12 cellular contexts compared by ENCODE assay signal in genomic region chr1:12309783-12310742, GRCh38.
DNase-seq lines count a peak whose midpoint lies in the region; TF ChIP-seq lines count a peak whose summit lies in the region.
"Had no signal": no experiment of that assay in that cellular context is flagged by ENCODE, and none has a peak within 500 bp of the region (broad histone marks: within the 10 kb centered on the region; RNA-seq: fewer than 3 reads in every experiment).

No MANE protein-coding gene starts in this region.

- intact Hi-C loops in activated naive CD4-positive, alpha-beta T cell treated with anti-CD3 and anti-CD28 coated beads for 36 hours (cut with micrococcal nuclease), result no loop called here
- intact Hi-C loops in vagina (cut with DNase I), result loop anchor here (10.0 kb wide), 4 partner anchors 135 to 345 kb away; partner anchors contain the start of gene DHRS3
- intact Hi-C loops in activated T-helper 1 cell treated with anti-CD3 and anti-CD28 coated beads, Interleukin-12 subunit alpha, Interleukin-12 subunit beta, Interleukin-2, Interleukin-4 antibody, amounts not matched to agents 30 ng/mL and 10 ng/mL and 1 ng/mL, durations not matched to agents 14 hours and 24 hours and 36 hours (cut with micrococcal nuclease), result no loop called here

- no peak for DNase-seq in activated naive CD4-positive, alpha-beta T cell treated with anti-CD3 and anti-CD28 coated beads for 36 hours
- no peak for DNase-seq in activated naive CD4-positive, alpha-beta T cell (lab: John Stamatoyannopoulos, UW)
- DNase-seq in fibroblast of lung (ENCODE audit: low read depth in 2 of 2) (peak; percentile 69 to 79), vagina (ENCODE audit: extremely low spot score in 2 of 2) (no peak), NCI-H510A treated with DMSO at 0.1 percent for 48 hours (lab: John Stamatoyannopoulos, UW) (no peak), RPMI8226 (no peak)
- no peak for DNase-seq in activated T-helper 1 cell treated with anti-CD3 and anti-CD28 coated beads, Interleukin-12 subunit alpha, Interleukin-12 subunit beta, Interleukin-2, Interleukin-4 antibody, amounts not matched to agents 30 ng/mL and 10 ng/mL and 1 ng/mL, durations not matched to agents 14 hours and 24 hours and 36 hours (ENCODE audit: low spot score)
- DNase-seq: ACHN; effector memory CD4-positive, alpha-beta T cell; NCI-H187 had no signal

- H3K9me3 ChIP-seq in fibroblast of lung (ENCODE audit: control insufficient read depth, insufficient read depth, low read depth, low read length) (no peaks in the 10 kb centered on the region), vagina (no peaks in the 10 kb centered on the region)
- H3K9me3 ChIP-seq: SJSA1 had no signal

- peaks cover 32% of the 10 kb centered on the region for H3K36me3 Mint-ChIP-seq in activated naive CD4-positive, alpha-beta T cell treated with anti-CD3 and anti-CD28 coated beads for 36 hours (ENCODE audit: low read depth)
- peaks cover 60% of the 10 kb centered on the region for H3K36me3 Mint-ChIP-seq in nephron (ENCODE audit: low read depth)
- peaks cover 45% of the 10 kb centered on the region for H3K36me3 Mint-ChIP-seq in activated T-helper 1 cell treated with anti-CD3 and anti-CD28 coated beads, Interleukin-12 subunit alpha, Interleukin-12 subunit beta, Interleukin-2, Interleukin-4 antibody, amounts not matched to agents 30 ng/mL and 10 ng/mL and 1 ng/mL, durations not matched to agents 14 hours and 24 hours and 36 hours (ENCODE audit: low read depth)

- CTCF ChIA-PET in activated naive CD4-positive, alpha-beta T cell treated with anti-CD3 and anti-CD28 coated beads for 36 hours (lab: Charles Lee), result interaction anchor here (0.7 to 1.7 kb wide), 4 partner anchors 140 to 349 kb away, joined by 3 to 5 read pairs (median 5); no protein-coding TSS in a partner anchor

- H3K27me3 Mint-ChIP-seq in activated naive CD4-positive, alpha-beta T cell treated with anti-CD3 and anti-CD28 coated beads for 36 hours (ENCODE audit: low read depth), result no peaks in the 10 kb centered on the region
- H3K27me3 Mint-ChIP-seq in nephron (ENCODE audit: low read depth), result no peaks in the 10 kb centered on the region
- no peaks in the 10 kb centered on the region for H3K27me3 Mint-ChIP-seq in activated T-helper 1 cell treated with anti-CD3 and anti-CD28 coated beads, Interleukin-12 subunit alpha, Interleukin-12 subunit beta, Interleukin-2, Interleukin-4 antibody, amounts not matched to agents 30 ng/mL and 10 ng/mL and 1 ng/mL, durations not matched to agents 14 hours and 24 hours and 36 hours (ENCODE audit: insufficient read depth)

- no peak overlapping the region for H3K9ac ChIP-seq in fibroblast of lung (ENCODE audit: insufficient read depth, low read length)

- no peaks in the 10 kb centered on the region for H3K9me3 Mint-ChIP-seq in activated naive CD4-positive, alpha-beta T cell treated with anti-CD3 and anti-CD28 coated beads for 36 hours
- peaks cover 10% of the 10 kb centered on the region for H3K9me3 Mint-ChIP-seq in nephron
- H3K9me3 Mint-ChIP-seq in activated T-helper 1 cell treated with anti-CD3 and anti-CD28 coated beads, Interleukin-12 subunit alpha, Interleukin-12 subunit beta, Interleukin-2, Interleukin-4 antibody, amounts not matched to agents 30 ng/mL and 10 ng/mL and 1 ng/mL, durations not matched to agents 14 hours and 24 hours and 36 hours, result no peaks in the 10 kb centered on the region

- H2AFZ ChIP-seq in fibroblast of lung (ENCODE audit: low read length), result no peak overlapping the region

- H3K79me2 ChIP-seq in fibroblast of lung (ENCODE audit: control insufficient read depth, insufficient read depth, low read length), result no peaks in the 10 kb centered on the region

- no peaks in the 10 kb centered on the region for H3K27me3 ChIP-seq in fibroblast of lung (ENCODE audit: control insufficient read depth, insufficient read depth, low read length)
- H3K27me3 ChIP-seq in vagina, result no peaks in the 10 kb centered on the region
- H3K27me3 ChIP-seq: SJSA1 had no signal

- no peak overlapping the region for H3K27ac ChIP-seq in fibroblast of lung (ENCODE audit: insufficient read depth, low read length)
- peak overlapping the region; percentile 75 for H3K27ac ChIP-seq in vagina
- H3K27ac ChIP-seq: SJSA1 had no signal

- H3K4me1 ChIP-seq in fibroblast of lung (ENCODE audit: control insufficient read depth, extremely low read depth, insufficient read depth, low read length), result no peaks in the 10 kb centered on the region
- peaks cover 37% of the 10 kb centered on the region for H3K4me1 ChIP-seq in vagina
- H3K4me1 ChIP-seq: SJSA1 had no signal

- H3K4me3 ChIP-seq in fibroblast of lung (replicated peaks in 1 of 4; ENCODE audit: control extremely low read depth in 1 of 4, insufficient read depth in 1 of 4, low read depth in 3 of 4, low read length in 4 of 4) (no peak overlapping the region), vagina (no peak overlapping the region)
- H3K4me3 ChIP-seq: SJSA1 had no signal

- H4K20me1 ChIP-seq in fibroblast of lung (ENCODE audit: control insufficient read depth, extremely low read depth, insufficient read depth, low read length), result no peaks in the 10 kb centered on the region

- H3K4me1 Mint-ChIP-seq in activated naive CD4-positive, alpha-beta T cell treated with anti-CD3 and anti-CD28 coated beads for 36 hours (ENCODE audit: low read depth), result no peaks in the 10 kb centered on the region
- peaks cover 14% of the 10 kb centered on the region for H3K4me1 Mint-ChIP-seq in nephron
- peaks cover 5% of the 10 kb centered on the region for H3K4me1 Mint-ChIP-seq in activated T-helper 1 cell treated with anti-CD3 and anti-CD28 coated beads, Interleukin-12 subunit alpha, Interleukin-12 subunit beta, Interleukin-2, Interleukin-4 antibody, amounts not matched to agents 30 ng/mL and 10 ng/mL and 1 ng/mL, durations not matched to agents 14 hours and 24 hours and 36 hours (ENCODE audit: low read depth)

- peaks cover 6% of the 10 kb centered on the region for H3K36me3 ChIP-seq in fibroblast of lung (ENCODE audit: control insufficient read depth, insufficient read depth, low read length)
- H3K36me3 ChIP-seq in vagina, result peaks cover 0 to 73% of the 10 kb centered on the region in 2 donors

- TF ChIP-seq CTCF in fibroblast of lung (conservative IDR thresholded peaks at IDR 0.05 in 1 of 2, IDR thresholded peaks at IDR 0.05 in 1 of 2; ENCODE audit: low read depth in 1 of 2, low read length in 2 of 2) (no peak), nephron (IDR thresholded peaks at IDR 0.05; ENCODE audit: unreplicated experiment in 3 of 3) (no peak), vagina (IDR thresholded peaks at IDR 0.05) (no peak)

- no peak overlapping the region for H3K4me2 ChIP-seq in fibroblast of lung (ENCODE audit: extremely low read depth, insufficient read depth, low read length)

- no peak for TF ChIP-seq POLR2A in vagina (IDR thresholded peaks at IDR 0.05)

- peak overlapping the region; percentile 5 for H3K27ac Mint-ChIP-seq in activated naive CD4-positive, alpha-beta T cell treated with anti-CD3 and anti-CD28 coated beads for 36 hours
- H3K27ac Mint-ChIP-seq in nephron, result peak overlapping the region; percentile 33 to 79 (median 58)
- H3K27ac Mint-ChIP-seq in activated T-helper 1 cell treated with anti-CD3 and anti-CD28 coated beads, Interleukin-12 subunit alpha, Interleukin-12 subunit beta, Interleukin-2, Interleukin-4 antibody, amounts not matched to agents 30 ng/mL and 10 ng/mL and 1 ng/mL, durations not matched to agents 14 hours and 24 hours and 36 hours, result no peak overlapping the region

- H3K4me3 Mint-ChIP-seq in activated naive CD4-positive, alpha-beta T cell treated with anti-CD3 and anti-CD28 coated beads for 36 hours, result no peak overlapping the region
- no peak overlapping the region for H3K4me3 Mint-ChIP-seq in nephron
- H3K4me3 Mint-ChIP-seq in activated T-helper 1 cell treated with anti-CD3 and anti-CD28 coated beads, Interleukin-12 subunit alpha, Interleukin-12 subunit beta, Interleukin-2, Interleukin-4 antibody, amounts not matched to agents 30 ng/mL and 10 ng/mL and 1 ng/mL, durations not matched to agents 14 hours and 24 hours and 36 hours, result no peak overlapping the region

Comparison
In these comparisons a context has a peak if more than half of its experiments do, and no peak if none do; other contexts are left out.
1. DNase-seq: peak in fibroblast of lung (2 of 2); none in activated naive CD4-positive, alpha-beta T cell treated with anti-CD3 and anti-CD28 coated beads for 36 hours (single experiment), activated naive CD4-positive, alpha-beta T cell (0 of 4), vagina (0 of 2), activated T-helper 1 cell treated with anti-CD3 and anti-CD28 coated beads, Interleukin-12 subunit alpha, Interleukin-12 subunit beta, Interleukin-2, Interleukin-4 antibody, amounts not matched to agents 30 ng/mL and 10 ng/mL and 1 ng/mL, durations not matched to agents 14 hours and 24 hours and 36 hours (single experiment), NCI-H510A treated with DMSO at 0.1 percent for 48 hours (single experiment) and RPMI8226 (single experiment).